23 cellular contexts compared by ENCODE assay signal in genomic region chr9:81616141-81616540, GRCh38.
"Had no signal": no experiment of that assay in that cellular context is flagged by ENCODE, and none has a peak within 500 bp of the region (broad histone marks: within the 10 kb centered on the region; RNA-seq: fewer than 3 reads in every experiment).

No MANE protein-coding gene starts in this region.

- DNase-seq: colonic mucosa; cortex of kidney; dermis blood vessel endothelial cell; dorsolateral prefrontal cortex; effector CD4-positive, alpha-beta T cell; effector CD8-positive, alpha-beta T cell; effector memory CD4-positive, alpha-beta T cell; effector memory CD8-positive, alpha-beta T cell; endodermal cell; erythroblast; esophagus squamous epithelium; foreskin fibroblast; foreskin keratinocyte; foreskin melanocyte; gastrocnemius medialis; glutamatergic neuron; head of caudate nucleus; heart left ventricle; heart right ventricle had no signal

- H3K27me3 ChIP-seq: colonic mucosa, dorsolateral prefrontal cortex, esophagus muscularis mucosa, esophagus squamous epithelium, foreskin keratinocyte, gastrocnemius medialis, gastroesophageal sphincter, heart left ventricle, heart right ventricle had no signal

- H3K4me3 ChIP-seq: colonic mucosa, coronary artery, dorsolateral prefrontal cortex, esophagus muscularis mucosa, esophagus squamous epithelium, gastrocnemius medialis, gastroesophageal sphincter, heart left ventricle, heart right ventricle had no signal

- H3K9me3 ChIP-seq: colonic mucosa, esophagus muscularis mucosa, esophagus squamous epithelium, gastrocnemius medialis, gastroesophageal sphincter, heart left ventricle, heart right ventricle had no signal

- H3K27ac ChIP-seq: colonic mucosa, coronary artery, dorsolateral prefrontal cortex, epithelial cell of prostate, esophagus muscularis mucosa, esophagus squamous epithelium, foreskin keratinocyte, gastroesophageal sphincter, heart left ventricle, heart right ventricle had no signal

- H3K4me1 ChIP-seq: colonic mucosa, foreskin keratinocyte had no signal
